ENCODE assay signal across 27 cellular contexts in the genomic region with DNA sequence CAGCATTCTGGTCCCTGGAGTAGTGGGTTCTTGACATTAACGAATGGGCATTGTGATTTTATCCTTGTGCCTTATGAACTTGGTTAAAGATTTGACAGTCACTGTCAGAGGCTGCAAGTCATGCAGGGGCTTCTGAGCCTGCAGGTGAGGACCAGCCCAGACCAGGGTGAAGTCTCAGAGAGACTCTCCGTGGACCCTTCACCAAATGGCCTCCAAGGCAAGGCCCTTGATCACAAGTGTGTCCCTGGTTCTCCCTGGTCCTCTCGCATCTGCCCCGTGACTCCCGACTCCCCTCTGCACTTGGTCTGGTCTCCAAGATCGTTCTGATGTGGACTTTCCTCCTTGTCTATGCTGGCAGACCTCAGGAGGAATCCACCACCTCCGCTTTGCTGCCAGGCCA.
DNase-seq lines count a peak whose midpoint lies in the region; ATAC-seq and TF ChIP-seq lines count a peak whose summit lies in the region.
"Had no signal": no experiment of that assay in that cellular context is flagged by ENCODE, and none has a peak within 500 bp of the region (broad histone marks: within the 10 kb centered on the region; RNA-seq: fewer than 3 reads in every experiment).

No MANE protein-coding gene starts in this region.

- no peaks in the 10 kb centered on the region for H3K79me1 ChIP-seq in neuronal stem cell (ENCODE audit: low read depth, low read length)

- no peak for TF ChIP-seq CTCF in activated CD8-positive, alpha-beta T cell treated with anti-CD3 and anti-CD28 coated beads for 36 hours (IDR thresholded peaks at IDR 0.05)
- no peak for TF ChIP-seq CTCF in endodermal cell (conservative IDR thresholded peaks at IDR 0.05)

- H2AFZ ChIP-seq in neuronal stem cell (ENCODE audit: low read length): no peak overlapping the region

- no peak overlapping the region for H3K4me2 ChIP-seq in neuronal stem cell (ENCODE audit: insufficient read depth, low read length, poor library complexity, severe bottlenecking)

- POLR2A ChIA-PET in activated CD8-positive, alpha-beta T cell treated with anti-CD3 and anti-CD28 coated beads, Interleukin-2, amount 10 ng/mL, durations not matched to agents 7 days and 5 days (lab: Charles Lee): no interaction called here
- POLR2A ChIA-PET in activated CD8-positive, alpha-beta T cell treated with anti-CD3 and anti-CD28 coated beads for 36 hours (lab: Charles Lee): no interaction called here

- H2BK15ac ChIP-seq in neuronal stem cell (ENCODE audit: low read length): no peak overlapping the region

- H3K9ac ChIP-seq in endodermal cell (ENCODE audit: extremely low read depth, low read length, poor library complexity, severe bottlenecking) (no peak overlapping the region), neuronal stem cell (ENCODE audit: low read depth, low read length, poor library complexity) (no peak overlapping the region)

- no peaks in the 10 kb centered on the region for H3K4me1 Mint-ChIP-seq in activated CD8-positive, alpha-beta T cell treated with anti-CD3 and anti-CD28 coated beads, Interleukin-2, amount 10 ng/mL, durations not matched to agents 7 days and 5 days (ENCODE audit: low read depth)
- no peaks in the 10 kb centered on the region for H3K4me1 Mint-ChIP-seq in activated CD8-positive, alpha-beta T cell treated with anti-CD3 and anti-CD28 coated beads for 36 hours (ENCODE audit: low read depth)
- H3K4me1 Mint-ChIP-seq in endodermal cell: peaks cover 15% of the 10 kb centered on the region
- H3K4me1 Mint-ChIP-seq: CD14-positive monocyte; CD8-positive, alpha-beta memory T cell had no signal

- H2AK5ac ChIP-seq in neuronal stem cell (ENCODE audit: low read depth, low read length): no peak overlapping the region

- H3K27me3 Mint-ChIP-seq in activated CD8-positive, alpha-beta T cell treated with anti-CD3 and anti-CD28 coated beads, Interleukin-2, amount 10 ng/mL, durations not matched to agents 7 days and 5 days (ENCODE audit: low read depth): peaks cover 8% of the 10 kb centered on the region
- H3K27me3 Mint-ChIP-seq in activated CD8-positive, alpha-beta T cell treated with anti-CD3 and anti-CD28 coated beads for 36 hours: peaks cover 7% of the 10 kb centered on the region
- H3K27me3 Mint-ChIP-seq in endodermal cell (ENCODE audit: insufficient read depth): no peaks in the 10 kb centered on the region

- no peak overlapping the region for H3K27ac ChIP-seq in endodermal cell (ENCODE audit: low read depth, low read length)
- H3K27ac ChIP-seq in neuronal stem cell (replicated peaks; ENCODE audit: low read length): no peak overlapping the region
- H3K27ac ChIP-seq: 22Rv1 had no signal

- H3K9me3 ChIP-seq in endodermal cell (ENCODE audit: control insufficient read depth, low read length) (no peaks in the 10 kb centered on the region), neuronal stem cell (replicated peaks in 1 of 2; ENCODE audit: control insufficient read depth in 2 of 2, insufficient read depth in 1 of 2, low read depth in 1 of 2, low read length in 2 of 2) (peaks cover 0 to 3% of the 10 kb centered on the region in 2 donors)
- H3K9me3 ChIP-seq: BE2C had no signal

- no peaks in the 10 kb centered on the region for H3K36me3 Mint-ChIP-seq in activated CD8-positive, alpha-beta T cell treated with anti-CD3 and anti-CD28 coated beads, Interleukin-2, amount 10 ng/mL, durations not matched to agents 7 days and 5 days (ENCODE audit: low read depth)
- no peaks in the 10 kb centered on the region for H3K36me3 Mint-ChIP-seq in activated CD8-positive, alpha-beta T cell treated with anti-CD3 and anti-CD28 coated beads for 36 hours (ENCODE audit: low read depth)
- H3K36me3 Mint-ChIP-seq in endodermal cell (ENCODE audit: low read depth): no peaks in the 10 kb centered on the region
- H3K36me3 Mint-ChIP-seq: CD14-positive monocyte; CD8-positive, alpha-beta memory T cell had no signal

- no peak overlapping the region for H3K27ac Mint-ChIP-seq in activated CD8-positive, alpha-beta T cell treated with anti-CD3 and anti-CD28 coated beads, Interleukin-2, amount 10 ng/mL, durations not matched to agents 7 days and 5 days
- H3K27ac Mint-ChIP-seq in activated CD8-positive, alpha-beta T cell treated with anti-CD3 and anti-CD28 coated beads for 36 hours: no peak overlapping the region
- no peak overlapping the region for H3K27ac Mint-ChIP-seq in endodermal cell

- DNase-seq in activated CD8-positive, alpha-beta T cell treated with anti-CD3 and anti-CD28 coated beads, Interleukin-2, amount 10 ng/mL, durations not matched to agents 7 days and 5 days: peak; percentile 2
- no peak for DNase-seq in activated CD8-positive, alpha-beta T cell treated with anti-CD3 and anti-CD28 coated beads for 36 hours
- DNase-seq in endodermal cell: peak; percentile 38
- no peak for DNase-seq in neuronal stem cell (ENCODE audit: low spot score)
- no peak for DNase-seq in globus pallidus (ENCODE audit: low spot score)
- DNase-seq in activated CD4-positive, alpha-beta T cell treated with anti-CD3 and anti-CD28 coated beads, Interleukin-2, amount 50 U/mL, for 48 hours: no peak
- DNase-seq: ACHN; BE2C; CD8-positive, alpha-beta memory T cell; DMS 273 treated with DMSO at 0.1 percent for 48 hours; DMS79; EL; GF-D8; H7; KBM-7; MV-4-11; NCI-H1105; NCI-H1436 treated with DMSO at 0.1 percent for 48 hours; NCI-H187 treated with DMSO at 0.1 percent for 48 hours; NCI-H2107; NCI-H524; NCI-H774; SIG-M5 had no signal

- ATAC-seq in activated CD8-positive, alpha-beta T cell treated with anti-CD3 and anti-CD28 coated beads, Interleukin-2, amount 10 ng/mL, durations not matched to agents 7 days and 5 days: no peak
- no peak for ATAC-seq in activated CD8-positive, alpha-beta T cell treated with anti-CD3 and anti-CD28 coated beads for 36 hours
- ATAC-seq in GM21528 (IDR thresholded peaks at IDR 0.05; ENCODE audit: low FRiP score, unreplicated experiment): no peak
- ATAC-seq: HepG2 had no signal

- CTCF ChIA-PET in activated CD8-positive, alpha-beta T cell treated with anti-CD3 and anti-CD28 coated beads, Interleukin-2, amount 10 ng/mL, durations not matched to agents 7 days and 5 days (lab: Charles Lee): no interaction called here
- CTCF ChIA-PET in activated CD8-positive, alpha-beta T cell treated with anti-CD3 and anti-CD28 coated beads for 36 hours (lab: Charles Lee): no interaction called here

- H3K14ac ChIP-seq in neuronal stem cell (ENCODE audit: low read length): no peak overlapping the region

- H3K23ac ChIP-seq in neuronal stem cell (ENCODE audit: low read depth, low read length, poor library complexity): no peak overlapping the region

- no peak overlapping the region for H2BK5ac ChIP-seq in neuronal stem cell (ENCODE audit: low read length)

- 86 to 100% methylated on average over 4 to 7 of the region's 7 CpGs for WGBS in endodermal cell (ENCODE audit: insufficient coverage in 1 of 2, insufficient read length in 1 of 2), 2 experiments
- WGBS in neuronal stem cell (ENCODE audit: extremely low coverage in 2 of 2, insufficient read length in 2 of 2, insufficient replicate concordance in 1 of 2), 2 donors: no CpG with 5 or more reads among the region's 7 CpGs

- H2BK12ac ChIP-seq in neuronal stem cell (ENCODE audit: low read length): no peak overlapping the region

- H4K8ac ChIP-seq in neuronal stem cell (ENCODE audit: low read depth, low read length): no peak overlapping the region

- peak overlapping the region; percentile 30 for H3K18ac ChIP-seq in neuronal stem cell (ENCODE audit: low read length)

- H3K4me3 ChIP-seq in endodermal cell (ENCODE audit: low read length) (no peak overlapping the region), neuronal stem cell (ENCODE audit: low read length in 2 of 2) (no peak overlapping the region)

- no peaks in the 10 kb centered on the region for H3K36me3 ChIP-seq in endodermal cell (ENCODE audit: control insufficient read depth, insufficient read depth, low read length)
- no peaks in the 10 kb centered on the region for H3K36me3 ChIP-seq in neuronal stem cell (replicated peaks in 1 of 2; ENCODE audit: control insufficient read depth in 2 of 2, insufficient read depth in 2 of 2, low read length in 2 of 2)
- H3K36me3 ChIP-seq: BE2C had no signal

- H3K9me3 Mint-ChIP-seq in activated CD8-positive, alpha-beta T cell treated with anti-CD3 and anti-CD28 coated beads, Interleukin-2, amount 10 ng/mL, durations not matched to agents 7 days and 5 days (ENCODE audit: insufficient read depth): no peaks in the 10 kb centered on the region
- H3K9me3 Mint-ChIP-seq in activated CD8-positive, alpha-beta T cell treated with anti-CD3 and anti-CD28 coated beads for 36 hours: no peaks in the 10 kb centered on the region
- peaks cover 3% of the 10 kb centered on the region for H3K9me3 Mint-ChIP-seq in endodermal cell

- no peak overlapping the region for H3K4me3 Mint-ChIP-seq in activated CD8-positive, alpha-beta T cell treated with anti-CD3 and anti-CD28 coated beads, Interleukin-2, amount 10 ng/mL, durations not matched to agents 7 days and 5 days
- H3K4me3 Mint-ChIP-seq in activated CD8-positive, alpha-beta T cell treated with anti-CD3 and anti-CD28 coated beads for 36 hours: no peak overlapping the region
- H3K4me3 Mint-ChIP-seq in endodermal cell: no peak overlapping the region
- H3K4me3 Mint-ChIP-seq: CD14-positive monocyte; CD8-positive, alpha-beta memory T cell had no signal

- H3K4ac ChIP-seq in neuronal stem cell (ENCODE audit: low read length): no peak overlapping the region

- no peak overlapping the region for H2BK120ac ChIP-seq in neuronal stem cell (ENCODE audit: low read depth, low read length)

- H3K4me1 ChIP-seq in endodermal cell (ENCODE audit: control insufficient read depth, insufficient read depth, low read length) (peaks cover 3% of the 10 kb centered on the region), neuronal stem cell (ENCODE audit: control insufficient read depth in 2 of 2, insufficient read depth in 1 of 2, low read depth in 1 of 2, low read length in 2 of 2) (peaks cover 0 to 17% of the 10 kb centered on the region in 2 donors)

- intact Hi-C loops in activated CD8-positive, alpha-beta T cell treated with anti-CD3 and anti-CD28 coated beads for 36 hours (cut with micrococcal nuclease): no loop called here

- no peaks in the 10 kb centered on the region for H3K27me3 ChIP-seq in endodermal cell (ENCODE audit: control insufficient read depth, insufficient read depth, low read length, poor library complexity, severe bottlenecking)
- H3K27me3 ChIP-seq in neuronal stem cell (ENCODE audit: control insufficient read depth in 3 of 3, insufficient read depth in 3 of 3, low read depth in 1 of 3, low read length in 3 of 3): peaks cover 0 to 24% (median 0%) of the 10 kb centered on the region in 3 experiments
- H3K27me3 ChIP-seq: BE2C had no signal

- H4K91ac ChIP-seq in neuronal stem cell (ENCODE audit: low read depth, low read length, poor library complexity): no peak overlapping the region

Comparison
In these comparisons a context has a peak if more than half of its experiments do, and no peak if none do; other contexts are left out.
1. DNase-seq: peak in activated CD8-positive, alpha-beta T cell treated with anti-CD3 and anti-CD28 coated beads, Interleukin-2, amount 10 ng/mL, durations not matched to agents 7 days and 5 days (single experiment) and endodermal cell (single experiment); none in activated CD8-positive, alpha-beta T cell treated with anti-CD3 and anti-CD28 coated beads for 36 hours (single experiment), neuronal stem cell (single experiment), globus pallidus (single experiment) and activated CD4-positive, alpha-beta T cell treated with anti-CD3 and anti-CD28 coated beads, Interleukin-2, amount 50 U/mL, for 48 hours (0 of 2).